ENCODE assay signal across 14 cellular contexts in the genomic region with DNA sequence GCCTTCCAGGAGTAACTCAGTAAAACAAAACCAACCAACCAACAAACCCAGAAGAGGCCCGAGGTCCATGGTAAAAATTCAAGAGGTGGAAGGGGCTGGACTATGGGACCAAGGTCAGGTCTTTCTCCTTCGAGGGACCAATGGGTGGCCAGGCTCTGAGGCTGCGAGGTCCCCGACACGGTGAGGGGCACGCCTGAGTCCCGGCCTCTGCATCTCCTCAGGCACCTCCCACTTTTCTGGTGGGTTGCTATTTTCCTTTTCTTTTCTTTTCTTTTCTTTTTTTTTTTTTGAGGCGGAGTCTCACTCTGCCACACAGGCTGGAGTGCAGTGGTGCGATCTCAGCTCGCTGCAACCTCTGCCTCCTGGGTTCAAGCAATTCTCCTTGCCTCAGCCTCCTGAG. TPM values are rescaled to one million over a fixed set of nuclear protein-coding genes. Genes with fewer than 3 reads are reported as not detected.
DNase-seq lines count a peak whose midpoint lies in the region; ATAC-seq and TF ChIP-seq lines count a peak whose summit lies in the region.
"Had no signal": no experiment of that assay in that cellular context is flagged by ENCODE, and none has a peak within 500 bp of the region (broad histone marks: within the 10 kb centered on the region; RNA-seq: fewer than 3 reads in every experiment).

No MANE protein-coding gene starts in this region.

- no peak overlapping the region for H3K9ac ChIP-seq in endodermal cell (ENCODE audit: extremely low read depth, low read length, poor library complexity, severe bottlenecking)

- no peak overlapping the region for H3K4me3 ChIP-seq in CD8-positive, alpha-beta memory T cell (ENCODE audit: low read length)
- H3K4me3 ChIP-seq in RWPE2 (ENCODE audit: severe bottlenecking): no peak overlapping the region
- H3K4me3 ChIP-seq in skin epidermis: no peak overlapping the region
- H3K4me3 ChIP-seq in endodermal cell (ENCODE audit: low read length): no peak overlapping the region

- DNase-seq in CD8-positive, alpha-beta memory T cell: peak in 1 of 5 donors; percentile 64
- DNase-seq in RWPE2 (ENCODE audit: low spot score): no peak
- DNase-seq in central memory CD4-positive, alpha-beta T cell: peak; percentile 21
- no peak for DNase-seq in endodermal cell
- no peak for DNase-seq in NCI-H446 treated with DMSO at 0.1 percent for 48 hours (lab: John Stamatoyannopoulos, UW)
- DNase-seq: cerebellar nuclear complex, DMS79 treated with DMSO at 0.1 percent for 48 hours, left colon, NCI-H187 treated with DMSO at 0.1 percent for 48 hours, SW 1271 had no signal

- no peaks in the 10 kb centered on the region for H3K9me3 Mint-ChIP-seq in CD8-positive, alpha-beta memory T cell
- no peaks in the 10 kb centered on the region for H3K9me3 Mint-ChIP-seq in endodermal cell

- H3K4me1 ChIP-seq in CD8-positive, alpha-beta memory T cell (ENCODE audit: insufficient read depth, low read length): peaks cover 76% of the 10 kb centered on the region
- H3K4me1 ChIP-seq in RWPE2 (ENCODE audit: insufficient read depth, poor library complexity, severe bottlenecking): peaks cover 56% of the 10 kb centered on the region
- no peaks in the 10 kb centered on the region for H3K4me1 ChIP-seq in endodermal cell (ENCODE audit: control insufficient read depth, insufficient read depth, low read length)

- WGBS in endodermal cell (ENCODE audit: insufficient coverage in 1 of 2, insufficient read length in 1 of 2), 2 experiments: 80 to 86% methylated on average over 9 to 10 of the region's 10 CpGs

- TF ChIP-seq CTCF in RWPE2 (IDR thresholded peaks at IDR 0.05; ENCODE audit: poor library complexity, severe bottlenecking) (no peak), endodermal cell (conservative IDR thresholded peaks at IDR 0.05) (no peak)

- H3K27ac ChIP-seq in CD8-positive, alpha-beta memory T cell (ENCODE audit: low read depth, low read length): peak overlapping the region; percentile 95
- H3K27ac ChIP-seq in RWPE2 (ENCODE audit: poor library complexity, severe bottlenecking) (peak overlapping the region; percentile 99), skin epidermis (peak overlapping the region in 19 of 21 experiments; percentile 81 to 100 (median 94)), endodermal cell (ENCODE audit: low read depth, low read length) (no peak overlapping the region)

- peaks cover 0 to 9% (median 0%) of the 10 kb centered on the region in 3 donors for H3K36me3 Mint-ChIP-seq in CD8-positive, alpha-beta memory T cell
- H3K36me3 Mint-ChIP-seq in endodermal cell (ENCODE audit: low read depth): no peaks in the 10 kb centered on the region

- peak overlapping the region in 4 of 7 donors; percentile 44 to 66 (median 54) for H3K4me3 Mint-ChIP-seq in CD8-positive, alpha-beta memory T cell
- H3K4me3 Mint-ChIP-seq in endodermal cell: no peak overlapping the region

- CTCF ChIA-PET in CD8-positive, alpha-beta memory T cell (lab: Charles Lee): interaction anchor here (1.0 to 9.3 kb wide), 8 partner anchors 15 to 98 kb away, joined by 3 to 127 read pairs (median 8); partner anchors contain the start of gene CD7

- H3K4me1 Mint-ChIP-seq in CD8-positive, alpha-beta memory T cell: peaks cover 64 to 89% (median 80%) of the 10 kb centered on the region in 3 donors
- H3K4me1 Mint-ChIP-seq in endodermal cell: peaks cover 3% of the 10 kb centered on the region

- POLR2A ChIA-PET in CD8-positive, alpha-beta memory T cell (lab: Charles Lee): interaction anchor here (0.7 to 5.4 kb wide), 3 partner anchors 17 to 26 kb away, joined by 3 to 37 read pairs (median 7); partner anchors contain the start of genes CD7 and CSNK1D

- H3K27ac Mint-ChIP-seq in CD8-positive, alpha-beta memory T cell: peak overlapping the region; percentile 97 to 100 (median 100)
- no peak overlapping the region for H3K27ac Mint-ChIP-seq in endodermal cell

- H3K36me3 ChIP-seq in CD8-positive, alpha-beta memory T cell (ENCODE audit: insufficient read depth, low read length): no peaks in the 10 kb centered on the region
- H3K36me3 ChIP-seq in RWPE2 (ENCODE audit: low read depth): no peaks in the 10 kb centered on the region
- no peaks in the 10 kb centered on the region for H3K36me3 ChIP-seq in endodermal cell (ENCODE audit: control insufficient read depth, insufficient read depth, low read length)

- H3K27me3 Mint-ChIP-seq in CD8-positive, alpha-beta memory T cell: peaks cover 0 to 9% of the 10 kb centered on the region in 2 donors
- peaks cover 21% of the 10 kb centered on the region for H3K27me3 Mint-ChIP-seq in endodermal cell (ENCODE audit: insufficient read depth)

- H3K27me3 ChIP-seq in CD8-positive, alpha-beta memory T cell (ENCODE audit: insufficient read depth, low read length, poor library complexity, severe bottlenecking): no peaks in the 10 kb centered on the region
- H3K27me3 ChIP-seq in RWPE2 (ENCODE audit: insufficient read depth, poor library complexity, severe bottlenecking): no peaks in the 10 kb centered on the region
- no peaks in the 10 kb centered on the region for H3K27me3 ChIP-seq in endodermal cell (ENCODE audit: control insufficient read depth, insufficient read depth, low read length, poor library complexity, severe bottlenecking)

- H3K9me3 ChIP-seq in CD8-positive, alpha-beta memory T cell (ENCODE audit: low read length): no peaks in the 10 kb centered on the region
- H3K9me3 ChIP-seq in RWPE2 (ENCODE audit: severe bottlenecking) (no peaks in the 10 kb centered on the region), endodermal cell (ENCODE audit: control insufficient read depth, low read length) (no peaks in the 10 kb centered on the region)

- no peak for ATAC-seq in RWPE2 (ENCODE audit: low read depth)
- no peak for ATAC-seq in HG03565 (IDR thresholded peaks at IDR 0.05; ENCODE audit: unreplicated experiment)
- no peak for ATAC-seq in HG03520 (IDR thresholded peaks at IDR 0.05; ENCODE audit: unreplicated experiment)
- ATAC-seq: left colon had no signal

RNA-seq across cellular contexts. Expression of gene CD7, which starts 18.0 kb away (rescaled TPM):
- 100 to 1,000 TPM; 186 to 190 TPM for total RNA-seq in CD8-positive, alpha-beta memory T cell
- 193 TPM for polyA plus RNA-seq in CD8-positive, alpha-beta memory T cell
- under 1 TPM; 0.55 to 0.80 TPM for total RNA-seq in endodermal cell
- 0.75 TPM for polyA plus RNA-seq in endodermal cell (2013, experiment 1 of 2)
- 0.58 TPM for polyA plus RNA-seq in endodermal cell (2013, experiment 2 of 2)
- total RNA-seq: osteoblast had no signal

RNA-seq across cellular contexts. Expression of gene CSNK1D, which starts 26.0 kb away (rescaled TPM):
- total RNA-seq in CD8-positive, alpha-beta memory T cell: 100 to 1,000 TPM; 129 to 141 TPM
- polyA plus RNA-seq in CD8-positive, alpha-beta memory T cell: 74.6 TPM
- total RNA-seq in endodermal cell: 100 to 1,000 TPM; 104 to 143 TPM
- 101 TPM for polyA plus RNA-seq in endodermal cell (2013, experiment 1 of 2)
- 74.7 TPM for polyA plus RNA-seq in endodermal cell (2013, experiment 2 of 2)

RNA-seq across cellular contexts. Expression of gene SECTM1, which starts 34.1 kb away (rescaled TPM):
- 1 to 10 TPM in 1 of 2 experiments, under 1 TPM in 1; 0.49 to 1.1 TPM for total RNA-seq in CD8-positive, alpha-beta memory T cell
- polyA plus RNA-seq in CD8-positive, alpha-beta memory T cell: 1.9 TPM
- not detected for total RNA-seq in endodermal cell
- 0.50 TPM for polyA plus RNA-seq in endodermal cell (2013, experiment 1 of 2)
- polyA plus RNA-seq in endodermal cell (2013, experiment 2 of 2): 0.12 TPM

RNA-seq across cellular contexts. Expression of gene TEX19, which starts 59.6 kb away (rescaled TPM):
- total RNA-seq in CD8-positive, alpha-beta memory T cell: not detected
- not detected for polyA plus RNA-seq in CD8-positive, alpha-beta memory T cell
- total RNA-seq in endodermal cell: under 1 TPM; 0.46 to 0.48 TPM
- polyA plus RNA-seq in endodermal cell (2013, experiment 1 of 2): 0.32 TPM
- 0.12 TPM for polyA plus RNA-seq in endodermal cell (2013, experiment 2 of 2)
- total RNA-seq: left colon had no signal

Comparison
In these comparisons a context has a peak if more than half of its experiments do, and no peak if none do; other contexts are left out.
1. RNA of gene CD7, which starts 18.0 kb away (total RNA-seq): 186 to 190 TPM in CD8-positive, alpha-beta memory T cell; 0.55 to 0.80 TPM in endodermal cell; every median in the first group is over 100 times any median in the second.